Comparison of ENCODE assay signal across 8 cellular contexts in the genomic region with DNA sequence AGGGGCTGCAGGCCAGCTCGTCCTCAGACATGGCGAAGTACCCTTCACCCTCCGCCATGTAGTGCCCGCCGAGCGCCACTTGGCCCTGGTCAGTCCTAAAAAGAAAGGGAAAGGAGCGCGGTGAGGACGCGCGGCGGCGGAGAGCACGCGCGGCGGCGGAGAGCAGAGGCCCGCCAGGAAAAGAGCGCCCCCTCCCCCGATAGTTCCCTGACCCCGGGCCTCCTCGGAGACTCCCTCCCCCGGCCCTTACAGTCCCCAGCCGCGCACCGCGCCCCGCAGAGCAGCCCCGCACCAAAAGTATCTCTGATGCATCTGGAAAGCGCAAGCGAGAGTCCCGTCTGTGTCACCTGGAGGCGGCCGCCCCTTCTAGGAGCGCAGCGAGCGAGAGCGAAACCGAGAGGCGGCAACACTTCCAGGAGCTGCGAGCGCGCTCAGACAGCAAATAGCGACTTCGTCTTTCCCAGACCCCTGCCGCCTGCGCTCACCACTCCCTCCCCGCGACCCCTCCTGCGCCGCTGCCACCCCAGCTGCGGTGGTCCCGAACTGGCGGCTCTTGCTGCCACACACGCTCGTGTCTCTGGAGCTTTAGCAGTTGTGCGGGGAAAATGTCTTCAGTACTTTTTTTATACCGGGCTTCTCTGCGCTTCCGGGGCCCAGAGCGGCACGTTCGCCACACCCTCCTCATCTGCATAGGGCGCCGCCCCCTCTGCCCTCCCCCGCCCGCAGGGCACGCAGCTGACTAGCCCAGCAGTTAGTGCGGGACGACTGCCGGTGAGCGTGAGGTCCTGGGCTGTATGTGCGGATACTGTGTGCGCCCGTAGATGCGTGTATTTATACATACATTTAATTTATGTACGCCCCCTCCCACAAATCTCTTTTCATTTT. TPM values are rescaled to one million over a fixed set of nuclear protein-coding genes. Genes with fewer than 3 reads are reported as not detected.
DNase-seq lines count a peak whose midpoint lies in the region; ATAC-seq and TF ChIP-seq lines count a peak whose summit lies in the region.

Gene TENT5A (minus strand): TSS at position 598 of the 885 bp plus-strand sequence. CDS start 540 bp downstream, at position 58.

- no peaks in the 10 kb centered on the region for H3K9me3 ChIP-seq in iPS-20b (ENCODE audit: insufficient read depth, low read depth, low read length)

- peak; percentile 76 for ATAC-seq in GM18511 (IDR thresholded peaks at IDR 0.05; ENCODE audit: unreplicated experiment)
- peak; percentile 76 for ATAC-seq in HG02938 (IDR thresholded peaks at IDR 0.05; ENCODE audit: unreplicated experiment)

- H3K27ac ChIP-seq in VCaP = peak within 1 kb of the TSS; percentile 80
- H3K27ac ChIP-seq in iPS-20b (ENCODE audit: low read length) = no peak within 1 kb of the TSS
- H3K27ac ChIP-seq in skin epidermis = peak within 1 kb of the TSS; percentile 56 to 97 (median 89)

- no peaks in the 10 kb centered on the region for H3K9me3 Mint-ChIP-seq in MCF 10A (ENCODE audit: unreplicated experiment)

- H3K4me3 ChIP-seq in iPS-20b (ENCODE audit: low read length) = peak within 1 kb of the TSS; percentile 88
- peak within 1 kb of the TSS; percentile 62 to 87 (median 75) for H3K4me3 ChIP-seq in skin epidermis

- H3K27ac Mint-ChIP-seq in MCF 10A (ENCODE audit: low read depth, unreplicated experiment) = peak within 1 kb of the TSS; percentile 88

- H3K27me3 ChIP-seq in iPS-20b (ENCODE audit: insufficient read depth, low read length) = peaks cover 51% of the 10 kb centered on the region

- POLR2A ChIA-PET in MCF 10A (lab: Yijun Ruan, JAX) = interaction anchor here (0.6 to 4.3 kb wide), 41 partner anchors 9 to 1593 kb away, joined by 3 to 54 read pairs (median 4); no protein-coding TSS in a partner anchor

- H3K4me1 ChIP-seq in iPS-20b (ENCODE audit: insufficient read depth, low read length) = peaks cover 11% of the 10 kb centered on the region; the same call in 1 of the 2 replicates

- peaks cover 27% of the 10 kb centered on the region for H3K36me3 Mint-ChIP-seq in MCF 10A (ENCODE audit: insufficient read depth, unreplicated experiment)

- H3K27me3 Mint-ChIP-seq in MCF 10A (ENCODE audit: insufficient read depth, unreplicated experiment) = no peaks in the 10 kb centered on the region

- no TSS peak for BruUV-seq in MCF 10A (replicated peaks; lab: Mats Ljungman, UMichigan)

- peak; percentile 18 for TF ChIP-seq CTCF in VCaP (conservative IDR thresholded peaks at IDR 0.05)
- no peak for TF ChIP-seq CTCF in MCF 10A (IDR thresholded peaks at IDR 0.05; ENCODE audit: unreplicated experiment)

- CTCF ChIA-PET in MCF 10A (lab: Yijun Ruan, JAX) = interaction anchor here (0.5 to 5.1 kb wide), 16 partner anchors 10 to 1638 kb away, joined by 3 to 42 read pairs (median 3); no protein-coding TSS in a partner anchor

- H3K4me3 Mint-ChIP-seq in MCF 10A (ENCODE audit: unreplicated experiment) = peak within 1 kb of the TSS; percentile 98

- peak within 1 kb of the TSS; percentile 50; the same call in 1 of the 2 replicates for H3K9ac ChIP-seq in iPS-20b (ENCODE audit: low read depth, low read length)

- DNase-seq in NCI-H1930 (lab: John Stamatoyannopoulos, UW) (peak; percentile 38 to 61), MCF 10A (ENCODE audit: unreplicated experiment) (peak; percentile 90), OCI-M2 (lab: John Stamatoyannopoulos, UW; ENCODE audit: unreplicated experiment) (no peak)

- H3K4me1 Mint-ChIP-seq in MCF 10A (ENCODE audit: insufficient read depth, unreplicated experiment) = peaks cover 18% of the 10 kb centered on the region

- no peaks in the 10 kb centered on the region for H3K36me3 ChIP-seq in iPS-20b (ENCODE audit: insufficient read depth, low read depth, low read length)

- intact Hi-C loops in MCF 10A (cut with micrococcal nuclease) = loop anchor here (1.0 to 10.0 kb wide), 9 partner anchors 182 to 1620 kb away; no protein-coding TSS in a partner anchor

RNA-seq across cellular contexts. Expression of gene TENT5A, which starts in this region (rescaled TPM):
- total RNA-seq in MCF 10A (2022) = 2.5 and 3.9 TPM in 2 replicates
